8 cellular contexts compared by ENCODE assay signal in the genomic region with DNA sequence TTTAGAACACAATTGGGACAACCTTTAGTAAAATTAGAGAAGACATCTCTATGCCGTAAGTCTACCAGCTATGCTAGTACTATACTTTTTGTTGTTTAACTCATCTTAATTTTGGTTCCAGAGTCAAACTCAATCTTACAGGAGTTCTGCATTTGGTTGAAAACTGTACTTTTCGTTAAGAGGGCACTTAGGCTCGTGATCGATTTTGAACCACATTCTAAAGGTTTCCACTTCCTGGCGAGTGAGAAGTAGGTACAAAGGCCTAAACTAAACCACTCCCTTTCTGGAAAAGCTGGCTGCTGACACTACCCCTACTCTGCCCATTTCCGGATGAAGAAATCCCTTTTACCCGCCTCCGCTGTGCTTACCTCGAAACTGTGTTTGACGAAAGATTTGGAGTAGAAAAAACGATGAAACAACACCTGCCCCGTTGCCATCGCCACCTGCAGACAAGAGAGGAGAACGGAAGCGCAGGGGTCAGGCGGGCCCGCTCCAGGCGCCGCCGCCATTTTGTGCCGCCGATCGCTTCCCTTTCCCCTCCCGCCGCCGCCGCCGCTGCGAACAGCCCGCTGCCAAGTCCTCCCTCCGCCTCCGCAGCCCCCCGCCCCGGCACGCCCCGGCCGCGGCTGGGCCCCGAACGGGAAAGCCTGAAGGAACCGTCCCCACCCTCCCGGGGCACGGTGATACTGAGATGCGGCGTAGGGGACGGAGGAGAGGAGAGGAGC. TPM values are rescaled to one million over a fixed set of nuclear protein-coding genes. Genes with fewer than 3 reads are reported as not detected.
DNase-seq lines count a peak whose midpoint lies in the region; ATAC-seq and TF ChIP-seq lines count a peak whose summit lies in the region.

No MANE protein-coding gene starts in this region.

- peak overlapping the region; percentile 72 to 100 (median 97) for H3K4me3 ChIP-seq in dorsolateral prefrontal cortex

- DNase-seq in NCI-H82 (lab: John Stamatoyannopoulos, UW) (peak; percentile 71), NCI-H82 treated with DMSO at 0.1 percent for 48 hours (lab: John Stamatoyannopoulos, UW; ENCODE audit: unreplicated experiment) (no peak), NCI-H2227 treated with DMSO at 0.1 percent for 48 hours (lab: John Stamatoyannopoulos, UW) (peak; percentile 9), dorsolateral prefrontal cortex (peak in 4 of 10 donors; percentile 30 to 66 (median 54)), medulla oblongata (ENCODE audit: extremely low spot score) (peak; percentile 32)
- DNase-seq in activated CD4-positive, alpha-beta T cell treated with anti-CD3 and anti-CD28 coated beads, Interleukin-2, amount 50 U/mL, for 24 hours (ENCODE audit: low read depth in 1 of 2, low spot score in 1 of 2), result peak; percentile 49 to 68
- peak; percentile 44 for DNase-seq in stimulated activated CD8-positive, alpha-beta memory T cell treated with anti-CD3 and anti-CD28 coated beads, Interleukin-12 subunit alpha, Interleukin-12 subunit beta, amount 100 ng/mL, for 24 hours (ENCODE audit: extremely low read depth)

- intact Hi-C loops in dorsolateral prefrontal cortex (cut with DNase I), result no loop called here

- peak in 6 of 56 donors; percentile 10 to 24 (median 16) for TF ChIP-seq CTCF in dorsolateral prefrontal cortex (IDR thresholded peaks at IDR 0.05 in 54 of 56, conservative IDR thresholded peaks at IDR 0.05 in 2 of 56; ENCODE audit: low read depth in 1 of 56, partially characterized antibody in 56 of 56)

- peak; percentile 43 for ATAC-seq in HG03045 (IDR thresholded peaks at IDR 0.05; ENCODE audit: unreplicated experiment)

- no peaks in the 10 kb centered on the region for H3K27me3 ChIP-seq in dorsolateral prefrontal cortex

- peak overlapping the region; percentile 92 to 100 (median 99) for H3K27ac ChIP-seq in dorsolateral prefrontal cortex

RNA-seq across cellular contexts. Expression of gene CCNL1, which starts 0.7 kb away (rescaled TPM):
- 100 to 1,000 TPM in 38 of 120 experiments, 10 to 100 TPM in 82; 53.0 to 156 (median 94.4) TPM for total RNA-seq in dorsolateral prefrontal cortex
